In genomic region chr20:10673176-10673830, GRCh38 we compare ENCODE assay signal across 8 cellular contexts. TPM values are rescaled to one million over a fixed set of nuclear protein-coding genes. Genes with fewer than 3 reads are reported as not detected.
A peak's percentile ranks its signal among the peaks of the same experiment; 100 is the strongest.
DNase-seq lines count a peak whose midpoint lies in the region; ATAC-seq and TF ChIP-seq lines count a peak whose summit lies in the region.

No MANE protein-coding gene starts in this region.

- no peaks in the 10 kb centered on the region for H3K9me3 Mint-ChIP-seq in chondrocyte (ENCODE audit: low read depth)
- no peaks in the 10 kb centered on the region for H3K9me3 Mint-ChIP-seq in stimulated activated naive CD8-positive, alpha-beta T cell treated with anti-CD3 and anti-CD28 coated beads, Interleukin-15, amount 100 ng/mL, for 72 hours

- no peaks in the 10 kb centered on the region for H3K27me3 Mint-ChIP-seq in chondrocyte (ENCODE audit: low read depth)
- H3K27me3 Mint-ChIP-seq in stimulated activated naive CD8-positive, alpha-beta T cell treated with anti-CD3 and anti-CD28 coated beads, Interleukin-15, amount 100 ng/mL, for 72 hours = peaks cover 97% of the 10 kb centered on the region

- peak; percentile 58 for DNase-seq in AG08396 (ENCODE audit: low spot score)
- DNase-seq in Peyer's patch = peak in 2 of 3 donors; percentile 53 to 75
- DNase-seq in chondrocyte (ENCODE audit: low spot score) = no peak
- peak in 1 of 2 donors; percentile 38 for DNase-seq in left colon
- peak; percentile 42 to 46 for DNase-seq in stimulated activated naive CD8-positive, alpha-beta T cell treated with anti-CD3 and anti-CD28 coated beads, Interleukin-15, amount 100 ng/mL, for 72 hours

- H3K36me3 ChIP-seq in Peyer's patch = peaks cover 0 to 4% (median 0%) of the 10 kb centered on the region in 3 donors

- H3K27me3 ChIP-seq in Peyer's patch = no peaks in the 10 kb centered on the region

- H3K4me3 Mint-ChIP-seq in chondrocyte (ENCODE audit: unreplicated experiment) = peak overlapping the region; percentile 98
- peak overlapping the region; percentile 95 to 97 for H3K4me3 Mint-ChIP-seq in stimulated activated naive CD8-positive, alpha-beta T cell treated with anti-CD3 and anti-CD28 coated beads, Interleukin-15, amount 100 ng/mL, for 72 hours

- peak overlapping the region; percentile 72 to 100 (median 96) for H3K27ac ChIP-seq in Peyer's patch

- peaks cover 0 to 25% (median 3%) of the 10 kb centered on the region in 4 donors for H3K4me1 ChIP-seq in Peyer's patch

- no peaks in the 10 kb centered on the region for H3K9me3 ChIP-seq in Peyer's patch

- TF ChIP-seq CTCF in Peyer's patch (IDR thresholded peaks at IDR 0.05) = peak in 1 of 6 experiments; percentile 10
- TF ChIP-seq CTCF in chondrocyte (IDR thresholded peaks at IDR 0.05) = peak; percentile 26

- H3K4me1 Mint-ChIP-seq in chondrocyte (ENCODE audit: low read depth) = peaks cover 44% of the 10 kb centered on the region
- H3K4me1 Mint-ChIP-seq in stimulated activated naive CD8-positive, alpha-beta T cell treated with anti-CD3 and anti-CD28 coated beads, Interleukin-15, amount 100 ng/mL, for 72 hours = peaks cover 40% of the 10 kb centered on the region

- peak overlapping the region; percentile 52 to 93 (median 73) for H3K4me3 ChIP-seq in Peyer's patch

- H3K36me3 Mint-ChIP-seq in chondrocyte (ENCODE audit: low read depth) = peaks cover 39% of the 10 kb centered on the region

- TF ChIP-seq POLR2A in Peyer's patch (IDR thresholded peaks at IDR 0.05) = no peak

- intact Hi-C loops in left colon (cut with DNase I, micrococcal nuclease) = loop anchor here in 1 of 2 donors (5.0 to 10.0 kb wide), 2 partner anchors 206 to 871 kb away; no protein-coding TSS in a partner anchor

- peak overlapping the region; percentile 98 for H3K27ac Mint-ChIP-seq in chondrocyte (ENCODE audit: unreplicated experiment)
- peak overlapping the region; percentile 40 to 91 for H3K27ac Mint-ChIP-seq in stimulated activated naive CD8-positive, alpha-beta T cell treated with anti-CD3 and anti-CD28 coated beads, Interleukin-15, amount 100 ng/mL, for 72 hours

- peak; percentile 3 for ATAC-seq in GM19455 (IDR thresholded peaks at IDR 0.05; ENCODE audit: unreplicated experiment)
- ATAC-seq in left colon = peak; percentile 5
- peak; percentile 11 for ATAC-seq in stimulated activated naive CD8-positive, alpha-beta T cell treated with anti-CD3 and anti-CD28 coated beads, Interleukin-15, amount 100 ng/mL, for 72 hours
- no peak for ATAC-seq in HG02970 (IDR thresholded peaks at IDR 0.05; ENCODE audit: low FRiP score, unreplicated experiment)
- ATAC-seq in HG03342 (IDR thresholded peaks at IDR 0.05; ENCODE audit: unreplicated experiment) = no peak

RNA-seq across cellular contexts. Expression of gene JAG1, which starts 0.5 kb away (rescaled TPM):
- total RNA-seq in Peyer's patch (10 to 100 TPM; 35.2 to 73.5 (median 65.3) TPM), chondrocyte (161 to 510 TPM (median 505 TPM) in 3 replicates), left colon (100 to 1,000 TPM in 1 of 2 donors, 10 to 100 TPM in 1; 78.8 to 170 TPM)

Comparison
In these comparisons a context has a peak if more than half of its experiments do, and no peak if none do; other contexts are left out.
1. ATAC-seq: peak in GM19455 (single experiment), left colon (single experiment) and stimulated activated naive CD8-positive, alpha-beta T cell treated with anti-CD3 and anti-CD28 coated beads, Interleukin-15, amount 100 ng/mL, for 72 hours (single experiment); none in HG02970 (single experiment) and HG03342 (single experiment).